ENCODE assay signal across 20 cellular contexts in the genomic region with DNA sequence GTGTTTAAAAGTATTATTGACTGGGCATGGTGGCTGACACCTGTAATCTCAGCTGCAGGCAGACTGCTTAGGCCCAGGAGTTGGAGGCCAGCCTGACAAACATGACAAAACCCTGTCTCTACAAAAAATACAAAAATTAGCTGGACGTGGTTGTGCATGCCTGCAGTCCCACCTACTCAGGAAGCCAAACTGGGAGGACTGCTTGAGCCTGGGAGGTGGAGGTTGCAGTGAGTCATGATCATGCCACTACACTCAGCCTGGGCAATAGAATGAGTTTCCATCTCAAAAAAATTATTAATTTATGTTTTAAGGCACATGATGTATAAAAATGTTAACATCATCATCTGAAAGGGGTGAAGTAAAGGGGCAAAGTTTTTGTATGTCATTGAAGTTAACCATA.
"Had no signal": no experiment of that assay in that cellular context is flagged by ENCODE, and none has a peak within 500 bp of the region (broad histone marks: within the 10 kb centered on the region; RNA-seq: fewer than 3 reads in every experiment).

No MANE protein-coding gene starts in this region.

- H3K27ac ChIP-seq: KMS-11, RWPE1 had no signal

- H3K9ac ChIP-seq: KMS-11, SK-N-SH had no signal

- H3K4me2 ChIP-seq: KMS-11, SK-N-SH had no signal

- H3K4me3 ChIP-seq: K562 had no signal

- ATAC-seq: K562, Panc1, PC-3 had no signal

- DNase-seq: MV-4-11, NCI-H1048, NCI-H1105, NCI-H1417, NCI-H1436 treated with DMSO at 0.1 percent for 48 hours, NCI-H1694, NCI-H187 treated with DMSO at 0.1 percent for 48 hours, NCI-H2029 treated with DMSO at 0.1 percent for 48 hours, NCI-H2171 treated with DMSO at 0.1 percent for 48 hours, NCI-H524, NCI-H526 treated with DMSO at 0.1 percent for 48 hours, NCI-H774, PC-3, SHP77, SK-N-SH, SW 1271 had no signal
